In the genomic region with DNA sequence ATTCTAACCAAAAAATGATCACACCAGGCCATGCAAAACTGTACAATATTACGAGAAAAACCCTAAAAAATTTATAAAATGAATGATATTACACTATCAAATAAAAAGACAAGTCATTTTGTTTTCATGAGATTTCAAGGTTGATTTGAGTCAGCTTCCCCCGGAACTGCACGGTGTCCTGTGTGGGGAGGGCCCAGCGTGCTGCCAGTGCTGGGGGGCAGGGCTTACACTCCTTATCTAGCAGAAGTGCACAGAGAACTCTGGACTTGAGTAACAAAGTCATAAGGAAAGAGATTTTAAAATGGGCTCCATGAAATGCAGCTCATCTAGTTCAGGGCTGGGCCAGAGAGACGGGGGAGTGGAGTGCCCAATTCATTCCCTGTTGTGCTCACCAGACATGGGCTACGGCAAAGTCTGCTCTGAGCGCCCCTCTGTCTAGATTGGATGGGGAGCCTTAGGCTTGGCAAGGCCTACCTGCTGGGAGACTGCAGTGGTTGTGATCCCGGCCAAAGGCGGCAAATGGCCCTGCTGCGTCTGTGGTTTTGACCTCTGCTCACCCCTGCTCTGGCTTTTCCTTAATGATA, we compare ENCODE assay signal across 8 cellular contexts. TPM values are rescaled to one million over a fixed set of nuclear protein-coding genes. Genes with fewer than 3 reads are reported as not detected.
A peak's percentile ranks its signal among the peaks of the same experiment; 100 is the strongest.
DNase-seq lines count a peak whose midpoint lies in the region; ATAC-seq and TF ChIP-seq lines count a peak whose summit lies in the region.

No MANE protein-coding gene starts in this region.

- H3K9ac ChIP-seq in parathyroid adenoma: no peak overlapping the region

- H3K4me3 Mint-ChIP-seq in osteocyte (ENCODE audit: unreplicated experiment): no peak overlapping the region

- peak overlapping the region; percentile 53 for H2AFZ ChIP-seq in parathyroid adenoma

- H3K27me3 Mint-ChIP-seq in osteocyte (ENCODE audit: unreplicated experiment): no peaks in the 10 kb centered on the region

- no peaks in the 10 kb centered on the region for H3K79me2 ChIP-seq in parathyroid adenoma

- H3K27ac ChIP-seq in Panc1 (ENCODE audit: low read length) (no peak overlapping the region), breast epithelium (peak overlapping the region; percentile 3 to 14), parathyroid adenoma (peak overlapping the region; percentile 56)

- H3K36me3 Mint-ChIP-seq in osteocyte (ENCODE audit: unreplicated experiment): peaks cover 38% of the 10 kb centered on the region

- CTCF ChIA-PET in Panc1 (lab: Charles Lee): no interaction called here

- no peak overlapping the region for H3K4me3 ChIP-seq in Panc1 (ENCODE audit: low read depth in 2 of 2, low read length in 2 of 2)
- H3K4me3 ChIP-seq in breast epithelium: no peak overlapping the region
- H3K4me3 ChIP-seq in parathyroid adenoma (ENCODE audit: low read depth, low read length): no peak overlapping the region

- POLR2A ChIA-PET in Panc1 (lab: Charles Lee): interaction anchor here (0.9 kb wide), 1 partner anchor 229 kb away, joined by 3 read pairs; no protein-coding TSS in a partner anchor

- H3K36me3 ChIP-seq in Panc1 (ENCODE audit: control insufficient read depth, insufficient read depth, low read length) (no peaks in the 10 kb centered on the region), breast epithelium (no peaks in the 10 kb centered on the region), parathyroid adenoma (ENCODE audit: control insufficient read depth, insufficient read depth, low read length) (no peaks in the 10 kb centered on the region)

- H3K4me1 ChIP-seq in Panc1 (ENCODE audit: control insufficient read depth, insufficient read depth, low read length): no peaks in the 10 kb centered on the region
- peaks cover 0 to 8% of the 10 kb centered on the region in 2 donors for H3K4me1 ChIP-seq in breast epithelium
- H3K4me1 ChIP-seq in parathyroid adenoma: peaks cover 4% of the 10 kb centered on the region

- H3K9me3 ChIP-seq in Panc1 (ENCODE audit: control insufficient read depth, insufficient read depth, low read depth, low read length): no peaks in the 10 kb centered on the region
- H3K9me3 ChIP-seq in breast epithelium: no peaks in the 10 kb centered on the region
- no peaks in the 10 kb centered on the region for H3K9me3 ChIP-seq in parathyroid adenoma (ENCODE audit: control insufficient read depth, low read length)

- DNase-seq in Panc1 (ENCODE audit: low read depth, low spot score): no peak
- no peak for DNase-seq in breast epithelium (ENCODE audit: low spot score in 2 of 2)
- no peak for DNase-seq in osteocyte (ENCODE audit: extremely low spot score, unreplicated experiment)
- no peak for DNase-seq in DMS153 treated with DMSO at 0.1 percent for 48 hours (lab: John Stamatoyannopoulos, UW; ENCODE audit: unreplicated experiment)
- no peak for DNase-seq in amniotic stem cell (lab: John Stamatoyannopoulos, UW)
- DNase-seq in COR-L47 (lab: John Stamatoyannopoulos, UW): no peak

- H3K9me3 Mint-ChIP-seq in osteocyte (ENCODE audit: unreplicated experiment): no peaks in the 10 kb centered on the region

- no peak for TF ChIP-seq POLR2A in breast epithelium (IDR thresholded peaks at IDR 0.05)

- intact Hi-C loops in Panc1 (cut with micrococcal nuclease; ENCODE audit: unreplicated experiment) (no loop called here), breast epithelium (cut with DNase I; ENCODE audit: low total_unique reads) (no loop called here)

- ATAC-seq in GM21529 (IDR thresholded peaks at IDR 0.05; ENCODE audit: unreplicated experiment): peak; percentile 74
- ATAC-seq in Panc1: no peak

- in situ Hi-C loops in Panc1 (cut with HindIII; ENCODE audit: low pct_unique_long_range_greater_than_20kb, low sequenced_read_pairs): no loop called here

- no peak overlapping the region for H3K27ac Mint-ChIP-seq in osteocyte (ENCODE audit: unreplicated experiment)

- no peak for TF ChIP-seq CTCF in Panc1 (IDR thresholded peaks at IDR 0.05)
- TF ChIP-seq CTCF in breast epithelium (IDR thresholded peaks at IDR 0.05): no peak
- TF ChIP-seq CTCF in parathyroid adenoma (IDR thresholded peaks at IDR 0.05): no peak
- no peak for TF ChIP-seq CTCF in osteocyte (IDR thresholded peaks at IDR 0.05)

- no peak overlapping the region for H3K4me2 ChIP-seq in parathyroid adenoma (ENCODE audit: low read length)

- BruUV-seq in Panc1 (replicated peaks; lab: Mats Ljungman, UMichigan): TSS peak; percentile 59

- no peaks in the 10 kb centered on the region for H3K27me3 ChIP-seq in Panc1 (ENCODE audit: control insufficient read depth, insufficient read depth, low read length)
- no peaks in the 10 kb centered on the region for H3K27me3 ChIP-seq in breast epithelium
- H3K27me3 ChIP-seq in parathyroid adenoma (ENCODE audit: control insufficient read depth, insufficient read depth, low read length): no peaks in the 10 kb centered on the region

- no peaks in the 10 kb centered on the region for H3K4me1 Mint-ChIP-seq in osteocyte (ENCODE audit: unreplicated experiment)

RNA-seq across cellular contexts. Expression of a gene that starts 50.1 kb away (rescaled TPM):
- total RNA-seq in Panc1 (2021; ENCODE audit: unreplicated experiment) (15.1 TPM), breast epithelium (100 to 1,000 TPM in 1 of 3 donors, 10 to 100 TPM in 2; 51.8 to 307 (median 60.6) TPM), osteocyte (16.0 and 16.2 TPM in 2 replicates)
- polyA plus RNA-seq in Panc1 (2012; ENCODE audit: insufficient read length): 15.7 TPM
